9 cellular contexts compared by ENCODE assay signal in the genomic region with DNA sequence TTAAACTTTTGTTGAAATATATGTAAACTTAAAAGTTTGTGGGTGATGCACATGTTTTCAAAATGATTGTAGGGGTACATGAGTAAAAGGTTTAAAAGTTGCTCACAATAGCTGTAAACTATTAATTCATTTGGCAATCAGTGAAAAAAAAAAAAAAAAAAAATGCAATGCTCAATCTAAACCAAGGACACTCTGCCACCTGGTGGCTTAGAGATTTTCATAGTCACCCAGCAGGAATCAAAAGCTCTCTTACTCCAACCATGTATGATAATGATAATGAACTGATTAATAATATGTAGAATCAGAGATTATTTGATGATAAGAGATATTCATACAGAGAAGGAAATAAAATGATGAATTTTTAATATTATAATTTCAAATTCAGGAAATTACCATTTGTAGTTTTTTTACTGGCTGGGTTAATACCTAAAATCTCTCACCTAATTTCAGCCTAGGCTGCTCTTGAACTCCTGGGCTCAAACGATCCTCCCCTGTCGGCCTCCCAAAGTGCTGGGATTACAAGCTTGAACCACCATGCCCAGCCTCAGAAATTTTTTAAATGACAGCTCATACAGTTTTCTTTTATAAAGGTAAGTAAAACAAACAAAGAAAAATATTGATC. TPM values are rescaled to one million over a fixed set of nuclear protein-coding genes. Genes with fewer than 3 reads are reported as not detected.
DNase-seq lines count a peak whose midpoint lies in the region; ATAC-seq and TF ChIP-seq lines count a peak whose summit lies in the region.
"Had no signal": no experiment of that assay in that cellular context is flagged by ENCODE, and none has a peak within 500 bp of the region (broad histone marks: within the 10 kb centered on the region; RNA-seq: fewer than 3 reads in every experiment).

No MANE protein-coding gene starts in this region.

- peak; percentile 12 for DNase-seq in DMS153 (lab: John Stamatoyannopoulos, UW)
- DNase-seq in HL-60 (ENCODE audit: low read depth in 1 of 2, low spot score in 1 of 2) = peak in 1 of 2 experiments; percentile 20
- DNase-seq in SK-MEL-5 (ENCODE audit: low read depth, low spot score) = peak; percentile 78
- peak; percentile 57 for DNase-seq in fibroblast of mammary gland (ENCODE audit: low read depth)
- no peak for DNase-seq in progenitor cell of endocrine pancreas (ENCODE audit: low spot score, unreplicated experiment)
- DNase-seq in middle frontal gyrus (ENCODE audit: extremely low spot score, low spot score) = no peak
- no peak for DNase-seq in activated T-cell treated with anti-CD3 and anti-CD28 coated beads, Interleukin-2, amount 50 U/mL, for 24 hours

- TF ChIP-seq CTCF in HL-60 (IDR thresholded peaks at IDR 0.05; ENCODE audit: insufficient read depth, low read length) (peak; percentile 35), fibroblast of mammary gland (conservative IDR thresholded peaks at IDR 0.05; ENCODE audit: control insufficient read depth, insufficient read depth, low read depth, low read length) (peak; percentile 67), progenitor cell of endocrine pancreas (IDR thresholded peaks at IDR 0.05; ENCODE audit: unreplicated experiment) (peak; percentile 74)

- in situ Hi-C loops in SK-MEL-5 (cut with HindIII; ENCODE audit: low pct_unique_long_range_greater_than_20kb, low sequenced_read_pairs) = no loop called here

- no peaks in the 10 kb centered on the region for H3K9me3 Mint-ChIP-seq in progenitor cell of endocrine pancreas (ENCODE audit: low read depth)
- no peaks in the 10 kb centered on the region for H3K9me3 Mint-ChIP-seq in activated T-cell treated with anti-CD3 and anti-CD28 coated beads, Interleukin-2, amount 50 U/mL, for 24 hours
- H3K9me3 Mint-ChIP-seq: T-helper 1 cell treated with Interleukin-12 subunit alpha and Interleukin-12 subunit beta and Interleukin-4 antibody, amounts not matched to agents 30 μg/mL and 1 μg/mL, for 36 hours had no signal

- peaks cover 6% of the 10 kb centered on the region for H3K27me3 Mint-ChIP-seq in progenitor cell of endocrine pancreas
- H3K27me3 Mint-ChIP-seq in activated T-cell treated with anti-CD3 and anti-CD28 coated beads, Interleukin-2, amount 50 U/mL, for 24 hours = peaks cover 27% of the 10 kb centered on the region

- H3K4me3 ChIP-seq in HL-60 (replicated peaks; ENCODE audit: insufficient read depth, low read length) (no peak overlapping the region), fibroblast of mammary gland (ENCODE audit: control insufficient read depth, low read depth, low read length) (no peak overlapping the region)

- no peaks in the 10 kb centered on the region for H3K36me3 Mint-ChIP-seq in progenitor cell of endocrine pancreas (ENCODE audit: insufficient read depth)
- H3K36me3 Mint-ChIP-seq in activated T-cell treated with anti-CD3 and anti-CD28 coated beads, Interleukin-2, amount 50 U/mL, for 24 hours (ENCODE audit: low read depth) = no peaks in the 10 kb centered on the region

- no peak for ATAC-seq in GM21360 (IDR thresholded peaks at IDR 0.05; ENCODE audit: unreplicated experiment)

- H3K4me1 Mint-ChIP-seq in progenitor cell of endocrine pancreas (ENCODE audit: low read depth) = no peaks in the 10 kb centered on the region
- H3K4me1 Mint-ChIP-seq in activated T-cell treated with anti-CD3 and anti-CD28 coated beads, Interleukin-2, amount 50 U/mL, for 24 hours (ENCODE audit: low read depth) = no peaks in the 10 kb centered on the region

- H3K4me3 Mint-ChIP-seq in progenitor cell of endocrine pancreas (ENCODE audit: low read depth) = no peak overlapping the region
- no peak overlapping the region for H3K4me3 Mint-ChIP-seq in activated T-cell treated with anti-CD3 and anti-CD28 coated beads, Interleukin-2, amount 50 U/mL, for 24 hours
- H3K4me3 Mint-ChIP-seq: T-helper 1 cell treated with Interleukin-12 subunit alpha and Interleukin-12 subunit beta and Interleukin-4 antibody, amounts not matched to agents 30 μg/mL and 1 μg/mL, for 36 hours had no signal

- H3K27ac Mint-ChIP-seq in progenitor cell of endocrine pancreas = no peak overlapping the region
- no peak overlapping the region for H3K27ac Mint-ChIP-seq in activated T-cell treated with anti-CD3 and anti-CD28 coated beads, Interleukin-2, amount 50 U/mL, for 24 hours
- H3K27ac Mint-ChIP-seq: T-helper 1 cell treated with Interleukin-12 subunit alpha and Interleukin-12 subunit beta and Interleukin-4 antibody, amounts not matched to agents 30 μg/mL and 1 μg/mL, for 36 hours had no signal

- no peak overlapping the region for H3K27ac ChIP-seq in HL-60 (replicated peaks)

- H3K27me3 ChIP-seq in HL-60 (ENCODE audit: insufficient read depth, poor library complexity, severe bottlenecking) = no peaks in the 10 kb centered on the region

RNA-seq across cellular contexts. Expression of a gene that starts 46.9 kb away (rescaled TPM):
- 93.7 and 95.1 TPM in 2 replicates for total RNA-seq in SK-MEL-5 (2014; rRNA removed; shearing (Covaris generic))
- 70.4 and 72.4 TPM in 2 replicates for polyA plus RNA-seq in SK-MEL-5 (2015; cell fraction: cytosol; rRNA removed)
- 70.8 and 73.5 TPM in 2 replicates for polyA plus RNA-seq in SK-MEL-5 (2015; cell fraction: nucleus; rRNA removed)
- total RNA-seq in progenitor cell of endocrine pancreas = 24.7 and 26.2 TPM in 2 replicates

Comparison
In these comparisons a context has a peak if more than half of its experiments do, and no peak if none do; other contexts are left out.
1. DNase-seq: peak in DMS153 (single experiment), SK-MEL-5 (single experiment) and fibroblast of mammary gland (single experiment); none in progenitor cell of endocrine pancreas (single experiment), middle frontal gyrus (single experiment) and activated T-cell treated with anti-CD3 and anti-CD28 coated beads, Interleukin-2, amount 50 U/mL, for 24 hours (single experiment).
2. Peak in every context shown above with its lines, with median percentiles within 50 percentile points of each other: CTCF ChIP-seq.